Comparison of ENCODE assay signal across 21 cellular contexts in the genomic region with DNA sequence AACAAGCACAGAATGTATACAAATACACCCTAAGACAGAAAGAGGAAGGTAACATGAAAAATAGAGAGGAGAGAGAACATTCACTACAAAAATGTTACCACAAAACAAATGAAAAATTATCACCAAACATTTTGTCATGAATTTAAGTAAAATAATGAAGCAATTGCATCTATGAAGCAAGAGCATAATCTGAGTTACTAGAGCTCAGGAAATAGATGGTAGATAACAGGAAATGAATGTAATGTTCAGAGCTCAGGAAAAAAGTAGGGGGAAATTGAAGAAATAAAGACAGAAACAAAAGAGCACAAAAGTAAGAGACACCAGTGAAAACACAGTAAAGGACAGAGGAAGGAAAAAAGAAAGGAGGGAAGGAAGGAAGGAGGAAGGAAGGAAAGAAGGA.
"Had no signal": no experiment of that assay in that cellular context is flagged by ENCODE, and none has a peak within 500 bp of the region (broad histone marks: within the 10 kb centered on the region; RNA-seq: fewer than 3 reads in every experiment).

No MANE protein-coding gene starts in this region.

- H3K9me3 Mint-ChIP-seq: memory B cell, mesothelial cell of epicardium, neural crest cell had no signal

- H3K36me3 Mint-ChIP-seq: immature natural killer cell, memory B cell, mesothelial cell of epicardium, natural killer cell had no signal

- H3K36me3 ChIP-seq: lower lobe of right lung, thoracic aorta, transverse colon had no signal

- H3K4me3 Mint-ChIP-seq: dendritic cell treated with granulocyte-macrophage colony-stimulating factor and Interleukin-4, amounts not matched to agents 40 ng/mL and 50 ng/mL, for 4 days; effector memory CD8-positive, alpha-beta T cell; immature natural killer cell; memory B cell; mesothelial cell of epicardium; natural killer cell; neural crest cell had no signal

- H3K4me1 Mint-ChIP-seq: immature natural killer cell, memory B cell, natural killer cell had no signal

- H3K9me3 ChIP-seq: esophagus squamous epithelium, left ventricle myocardium inferior, lower lobe of right lung, right atrium auricular region, sigmoid colon, stomach, thoracic aorta, transverse colon had no signal

- H3K27me3 ChIP-seq: esophagus squamous epithelium, foreskin keratinocyte, right atrium auricular region, sigmoid colon, stomach, transverse colon had no signal

- FAIRE-seq: kidney had no signal

- H3K4me1 ChIP-seq: foreskin keratinocyte, lower lobe of right lung, right atrium auricular region, transverse colon had no signal

- DNase-seq: effector memory CD8-positive, alpha-beta T cell; esophagus squamous epithelium; foreskin keratinocyte; immature natural killer cell; kidney; left cardiac atrium; left ventricle myocardium inferior; lower lobe of right lung; natural killer cell; sigmoid colon; stimulated activated naive CD4-positive, alpha-beta T cell; stomach; substantia nigra; transverse colon had no signal

- H3K27me3 Mint-ChIP-seq: dendritic cell treated with granulocyte-macrophage colony-stimulating factor and Interleukin-4, amounts not matched to agents 40 ng/mL and 50 ng/mL, for 4 days; effector memory CD8-positive, alpha-beta T cell had no signal

- H3K4me3 ChIP-seq: esophagus squamous epithelium, left ventricle myocardium inferior, lower lobe of right lung, right atrium auricular region, sigmoid colon, skin epidermis, stomach, thoracic aorta, transverse colon had no signal

- H3K27ac Mint-ChIP-seq: dendritic cell treated with granulocyte-macrophage colony-stimulating factor and Interleukin-4, amounts not matched to agents 40 ng/mL and 50 ng/mL, for 4 days; effector memory CD8-positive, alpha-beta T cell; immature natural killer cell; memory B cell; mesothelial cell of epicardium; natural killer cell had no signal
